In genomic region chr3:114939920-114940319, GRCh38 we compare ENCODE assay signal across 26 cellular contexts.
"Had no signal": no experiment of that assay in that cellular context is flagged by ENCODE, and none has a peak within 500 bp of the region (broad histone marks: within the 10 kb centered on the region; RNA-seq: fewer than 3 reads in every experiment).

No MANE protein-coding gene starts in this region.

- FAIRE-seq: astrocyte had no signal

- H3K4me3 ChIP-seq: adrenal gland, left lung, neural progenitor cell, sigmoid colon, smooth muscle cell, stomach, suprapubic skin, tibial nerve, uterus had no signal

- DNase-seq: activated CD4-positive, alpha-beta T cell treated with anti-CD3 and anti-CD28 coated beads, Interleukin-2, amount 50 U/mL, for 4 hours; activated CD8-positive, alpha-beta memory T cell treated with anti-CD3 and anti-CD28 coated beads for 24 hours; activated CD8-positive, alpha-beta memory T cell treated with anti-CD3 and anti-CD28 coated beads, Interleukin-2, amount 50 U/mL, for 4 hours; activated naive CD4-positive, alpha-beta T cell; activated T-cell treated with anti-CD3 and anti-CD28 coated beads, Interleukin-2, amount 50 U/mL, for 24 hours; adrenal gland; effector memory CD4-positive, alpha-beta T cell; foreskin melanocyte; kidney; left lung; naive thymus-derived CD8-positive, alpha-beta T cell; sigmoid colon; stimulated activated CD4-positive, alpha-beta T cell treated with anti-CD3 and anti-CD28 coated beads, Interleukin-15, amount 100 ng/mL, for 24 hours; stomach; uterus had no signal

- ATAC-seq: left lung; naive thymus-derived CD8-positive, alpha-beta T cell; stimulated activated memory B cell treated with anti-CD40 and anti-IgM and Interleukin-4, amounts not matched to agents 10 μg/mL and 1 μg/mL and 100 μg/mL, for 72 hours; WTC11 had no signal

- H3K4me3 Mint-ChIP-seq: activated naive CD8-positive, alpha-beta T cell; activated T-cell treated with anti-CD3 and anti-CD28 coated beads, Interleukin-2, amount 50 U/mL, for 24 hours; central memory CD8-positive, alpha-beta T cell; mesothelial cell of epicardium; naive thymus-derived CD8-positive, alpha-beta T cell; neural progenitor cell; stimulated activated memory B cell treated with anti-CD40 and anti-IgM and Interleukin-4, amounts not matched to agents 10 μg/mL and 1 μg/mL and 100 μg/mL, for 72 hours; WTC11 had no signal

- H3K9me3 ChIP-seq: adrenal gland, sigmoid colon, stomach, suprapubic skin, tibial nerve, uterus had no signal

- H3K27ac Mint-ChIP-seq: activated naive CD8-positive, alpha-beta T cell; activated T-cell treated with anti-CD3 and anti-CD28 coated beads, Interleukin-2, amount 50 U/mL, for 24 hours; activated T-helper 2 cell treated with anti-CD3 and anti-CD28 coated beads, Interferon-gamma antibody, Interleukin-2, Interleukin-4, amounts not matched to agents 10 μg/mL and 5 μg/mL and 100 μg/mL, durations not matched to agents 14 hours and 24 hours and 36 hours; mesothelial cell of epicardium; naive thymus-derived CD8-positive, alpha-beta T cell; neural progenitor cell; stimulated activated memory B cell treated with anti-CD40 and anti-IgM and Interleukin-4, amounts not matched to agents 10 μg/mL and 1 μg/mL and 100 μg/mL, for 72 hours; WTC11 had no signal

- H3K4me1 ChIP-seq: left lung, neural progenitor cell, suprapubic skin, uterus had no signal

- H3K27me3 ChIP-seq: adrenal gland, left lung, neural progenitor cell, sigmoid colon, stomach, suprapubic skin, tibial nerve, uterus had no signal

- H3K27me3 Mint-ChIP-seq: activated naive CD8-positive, alpha-beta T cell; activated T-cell treated with anti-CD3 and anti-CD28 coated beads, Interleukin-2, amount 50 U/mL, for 24 hours; central memory CD8-positive, alpha-beta T cell; naive thymus-derived CD8-positive, alpha-beta T cell; stimulated activated memory B cell treated with anti-CD40 and anti-IgM and Interleukin-4, amounts not matched to agents 10 μg/mL and 1 μg/mL and 100 μg/mL, for 72 hours had no signal

- H3K36me3 Mint-ChIP-seq: neural progenitor cell, WTC11 had no signal

- H3K4me1 Mint-ChIP-seq: mesothelial cell of epicardium, WTC11 had no signal

- H3K36me3 ChIP-seq: adrenal gland, left lung, neural progenitor cell, sigmoid colon, stomach, suprapubic skin, uterus had no signal

- H3K9me3 Mint-ChIP-seq: activated T-cell treated with anti-CD3 and anti-CD28 coated beads, Interleukin-2, amount 50 U/mL, for 24 hours; activated T-helper 2 cell treated with anti-CD3 and anti-CD28 coated beads, Interferon-gamma antibody, Interleukin-2, Interleukin-4, amounts not matched to agents 10 μg/mL and 5 μg/mL and 100 μg/mL, durations not matched to agents 14 hours and 24 hours and 36 hours; central memory CD8-positive, alpha-beta T cell; mesothelial cell of epicardium; neural progenitor cell; stimulated activated memory B cell treated with anti-CD40 and anti-IgM and Interleukin-4, amounts not matched to agents 10 μg/mL and 1 μg/mL and 100 μg/mL, for 72 hours had no signal

- H3K27ac ChIP-seq: adrenal gland, left lung, neural progenitor cell, sigmoid colon, stomach, suprapubic skin, tibial nerve, uterus had no signal
